In genomic region chr20:32560989-32561830, GRCh38 we compare ENCODE assay signal across 11 cellular contexts. TPM values are rescaled to one million over a fixed set of nuclear protein-coding genes. Genes with fewer than 3 reads are reported as not detected.
DNase-seq lines count a peak whose midpoint lies in the region; ATAC-seq and TF ChIP-seq lines count a peak whose summit lies in the region.
"Had no signal": no experiment of that assay in that cellular context is flagged by ENCODE, and none has a peak within 500 bp of the region (broad histone marks: within the 10 kb centered on the region; RNA-seq: fewer than 3 reads in every experiment).

No MANE protein-coding gene starts in this region.

- no peaks in the 10 kb centered on the region for H3K36me3 Mint-ChIP-seq in neural progenitor cell

- peak overlapping the region; percentile 77 for H3K4me2 ChIP-seq in neural progenitor cell

- no peak for ATAC-seq in GM18861 (IDR thresholded peaks at IDR 0.05; ENCODE audit: unreplicated experiment)
- ATAC-seq in left cardiac atrium, result no peak
- ATAC-seq: Right ventricle myocardium inferior had no signal

- no peak for TF ChIP-seq CTCF in neural progenitor cell (IDR thresholded peaks at IDR 0.05)

- peaks cover 11% of the 10 kb centered on the region for H3K27me3 Mint-ChIP-seq in neural progenitor cell (ENCODE audit: insufficient read depth, low read depth)

- H3K4me1 ChIP-seq in adipocyte (ENCODE audit: control insufficient read depth, insufficient read depth, low read length) (peaks cover 10% of the 10 kb centered on the region), neural progenitor cell (peaks cover 56% of the 10 kb centered on the region)

- H3K27ac ChIP-seq in neural progenitor cell, result peak overlapping the region; percentile 73
- H3K27ac ChIP-seq: ovary had no signal

- H3K4me3 Mint-ChIP-seq in neural progenitor cell, result peak overlapping the region; percentile 73

- H3K4me3 ChIP-seq in adipocyte (ENCODE audit: low read length) (no peak overlapping the region), neural progenitor cell (peak overlapping the region; percentile 28)
- H3K4me3 ChIP-seq: ovary had no signal

- peaks cover 23% of the 10 kb centered on the region for H4K20me1 ChIP-seq in neural progenitor cell (ENCODE audit: low read depth)

- no peak overlapping the region for H2AFZ ChIP-seq in neural progenitor cell (replicated peaks)

- H3K36me3 ChIP-seq in adipocyte (ENCODE audit: control insufficient read depth, insufficient read depth, low read length, severe bottlenecking), result no peaks in the 10 kb centered on the region
- no peaks in the 10 kb centered on the region for H3K36me3 ChIP-seq in neural progenitor cell
- H3K36me3 ChIP-seq: ovary had no signal

- H3K4me1 Mint-ChIP-seq in neural progenitor cell, result peaks cover 51% of the 10 kb centered on the region

- no peaks in the 10 kb centered on the region for H3K9me3 ChIP-seq in adipocyte (ENCODE audit: control insufficient read depth, low read length)
- H3K9me3 ChIP-seq in neural progenitor cell (ENCODE audit: low read depth), result no peaks in the 10 kb centered on the region
- H3K9me3 ChIP-seq: ovary had no signal

- peak; percentile 43 to 71 for DNase-seq in NCI-H526 (lab: John Stamatoyannopoulos, UW)
- DNase-seq in NCI-H526 treated with DMSO at 0.1 percent for 48 hours (lab: John Stamatoyannopoulos, UW), result no peak
- DNase-seq in NCI-H1092 (lab: John Stamatoyannopoulos, UW), result peak; percentile 56
- peak; percentile 60 for DNase-seq in adipocyte (ENCODE audit: low read depth)
- peak; percentile 83 for DNase-seq in neural progenitor cell (ENCODE audit: low spot score)
- no peak for DNase-seq in effector CD4-positive, alpha-beta T cell
- DNase-seq in left cardiac atrium, result no peak
- DNase-seq: cortex of kidney, ovary had no signal

- H3K9ac ChIP-seq in adipocyte (ENCODE audit: low read length), result peak overlapping the region; percentile 34
- H3K9ac ChIP-seq in neural progenitor cell, result no peak overlapping the region

- H3F3A ChIP-seq in neural progenitor cell (ENCODE audit: low read depth), result peaks cover 65% of the 10 kb centered on the region

- no peaks in the 10 kb centered on the region for H3K79me2 ChIP-seq in neural progenitor cell (ENCODE audit: low read depth)

- peaks cover 3% of the 10 kb centered on the region for H3K9me3 Mint-ChIP-seq in neural progenitor cell

- intact Hi-C loops in left cardiac atrium (cut with DNase I), result no loop called here

- H3K27ac Mint-ChIP-seq in neural progenitor cell, result peak overlapping the region; percentile 57

- H3K27me3 ChIP-seq in adipocyte (replicated peaks; ENCODE audit: control insufficient read depth, insufficient read depth, low read length) (no peaks in the 10 kb centered on the region), neural progenitor cell (no peaks in the 10 kb centered on the region)
- H3K27me3 ChIP-seq: ovary had no signal

RNA-seq across cellular contexts. Expression of gene NOL4L, which starts 23.9 kb away (rescaled TPM):
- total RNA-seq in neural progenitor cell (ENCODE audit: low replicate concordance), result 11.9 and 25.6 TPM in 2 replicates
- total RNA-seq in left cardiac atrium, result 1 to 10 TPM; 8.5 to 9.7 TPM

Comparison
In these comparisons a context has a peak if more than half of its experiments do, and no peak if none do; other contexts are left out.
1. DNase-seq: peak in NCI-H526 (2 of 2), NCI-H1092 (single experiment), adipocyte (single experiment) and neural progenitor cell (single experiment); none in NCI-H526 treated with DMSO at 0.1 percent for 48 hours (single experiment), effector CD4-positive, alpha-beta T cell (single experiment) and left cardiac atrium (single experiment).